30 cellular contexts compared by ENCODE assay signal in the genomic region with DNA sequence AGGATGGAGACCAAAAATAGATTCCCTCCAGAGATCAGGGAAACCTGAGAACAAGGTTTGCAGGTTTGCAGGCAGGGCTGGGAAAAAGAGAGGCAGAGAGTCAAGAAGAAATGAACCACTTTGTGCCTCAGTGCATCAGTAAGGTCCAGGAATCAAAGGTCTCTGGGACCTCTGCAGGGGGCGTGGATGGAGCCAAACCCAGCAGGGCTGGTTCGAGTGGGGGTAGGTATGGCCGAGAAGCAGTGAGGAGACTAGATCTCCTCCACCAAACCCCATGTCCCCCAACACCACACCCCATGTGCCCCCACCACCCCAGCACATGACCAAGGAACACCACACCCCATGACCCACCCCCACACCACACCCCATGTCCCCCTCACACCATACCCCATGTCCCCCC.
"Had no signal": no experiment of that assay in that cellular context is flagged by ENCODE, and none has a peak within 500 bp of the region (broad histone marks: within the 10 kb centered on the region; RNA-seq: fewer than 3 reads in every experiment).

No MANE protein-coding gene starts in this region.

- ATAC-seq: activated CD8-positive, alpha-beta T cell treated with anti-CD3 and anti-CD28 coated beads for 36 hours; activated naive CD4-positive, alpha-beta T cell treated with anti-CD3 and anti-CD28 coated beads, Interleukin-2, amount 50 U/mL, for 72 hours; activated T-cell treated with anti-CD3 and anti-CD28 coated beads, Interleukin-2, amount 50 U/mL, for 4 hours; body of pancreas; PC-3 had no signal

- H3K27ac Mint-ChIP-seq: activated CD4-positive, alpha-beta T cell treated with anti-CD3 and anti-CD28 coated beads, Interleukin-2, amount 10 ng/mL, durations not matched to agents 24 days and 14 days; activated CD8-positive, alpha-beta T cell treated with anti-CD3 and anti-CD28 coated beads for 36 hours; activated naive CD4-positive, alpha-beta T cell treated with anti-CD3 and anti-CD28 coated beads for 36 hours; activated naive CD4-positive, alpha-beta T cell treated with anti-CD3 and anti-CD28 coated beads, Interleukin-2, amount 50 U/mL, for 72 hours; activated T-helper 1 cell treated with anti-CD3 and anti-CD28 coated beads, Interleukin-12 subunit alpha, Interleukin-12 subunit beta, Interleukin-2, Interleukin-4 antibody, amounts not matched to agents 30 ng/mL and 10 ng/mL and 1 ng/mL, durations not matched to agents 14 hours and 24 hours and 36 hours; T-helper 1 cell treated with Interleukin-12 subunit alpha and Interleukin-12 subunit beta and Interleukin-4 antibody, amounts not matched to agents 30 μg/mL and 1 μg/mL, for 36 hours; T-helper 2 cell treated with Interferon-gamma antibody and Interleukin-4, amounts not matched to agents 5 μg/mL and 100 μg/mL, for 36 hours had no signal

- H3K27me3 ChIP-seq: adrenal gland, body of pancreas, Peyer's patch had no signal

- H3K27ac ChIP-seq: adrenal gland, body of pancreas, KMS-11, Peyer's patch, SJSA1 had no signal

- H3K4me1 ChIP-seq: adrenal gland, body of pancreas, Peyer's patch, SJSA1 had no signal

- H3K9me3 ChIP-seq: adrenal gland, body of pancreas, Peyer's patch, SJSA1, SK-N-SH had no signal

- H3K4me3 Mint-ChIP-seq: activated CD4-positive, alpha-beta T cell treated with anti-CD3 and anti-CD28 coated beads, Interleukin-2, amount 10 ng/mL, durations not matched to agents 24 days and 14 days; activated CD8-positive, alpha-beta T cell treated with anti-CD3 and anti-CD28 coated beads for 36 hours; activated naive CD4-positive, alpha-beta T cell treated with anti-CD3 and anti-CD28 coated beads for 36 hours; activated T-cell treated with anti-CD3 and anti-CD28 coated beads, Interleukin-2, amount 50 U/mL, for 4 hours; activated T-helper 1 cell treated with anti-CD3 and anti-CD28 coated beads, Interleukin-12 subunit alpha, Interleukin-12 subunit beta, Interleukin-2, Interleukin-4 antibody, amounts not matched to agents 30 ng/mL and 10 ng/mL and 1 ng/mL, durations not matched to agents 14 hours and 24 hours and 36 hours; T-helper 1 cell treated with Interleukin-12 subunit alpha and Interleukin-12 subunit beta and Interleukin-4 antibody, amounts not matched to agents 30 μg/mL and 1 μg/mL, for 36 hours; T-helper 2 cell treated with Interferon-gamma antibody and Interleukin-4, amounts not matched to agents 5 μg/mL and 100 μg/mL, for 36 hours had no signal

- H3K4me2 ChIP-seq: KMS-11, SK-N-SH had no signal

- H3K4me3 ChIP-seq: adrenal gland, body of pancreas, Peyer's patch, SJSA1 had no signal

- H3K9me3 Mint-ChIP-seq: activated T-helper 1 cell treated with anti-CD3 and anti-CD28 coated beads, Interleukin-12 subunit alpha, Interleukin-12 subunit beta, Interleukin-2, Interleukin-4 antibody, amounts not matched to agents 30 ng/mL and 10 ng/mL and 1 ng/mL, durations not matched to agents 14 hours and 24 hours and 36 hours had no signal

- H3K4me1 Mint-ChIP-seq: activated CD4-positive, alpha-beta T cell treated with anti-CD3 and anti-CD28 coated beads, Interleukin-2, amount 10 ng/mL, durations not matched to agents 24 days and 14 days had no signal

- H3K36me3 ChIP-seq: adrenal gland, Peyer's patch, SJSA1 had no signal

- DNase-seq: activated CD4-positive, alpha-beta T cell treated with anti-CD3 and anti-CD28 coated beads, Interleukin-2, amount 10 ng/mL, durations not matched to agents 24 days and 14 days; activated CD4-positive, alpha-beta T cell treated with anti-CD3 and anti-CD28 coated beads, Interleukin-2, amount 50 U/mL, for 4 hours; activated CD8-positive, alpha-beta memory T cell treated with anti-CD3 and anti-CD28 coated beads, Interleukin-2, amount 50 U/mL, for 4 hours; activated CD8-positive, alpha-beta T cell treated with anti-CD3 and anti-CD28 coated beads for 36 hours; activated gamma-delta T cell treated with Interleukin-2 at 50 U/mL for 16 hours; activated naive CD4-positive, alpha-beta T cell treated with anti-CD3 and anti-CD28 coated beads for 36 hours; activated T-cell treated with anti-CD3 and anti-CD28 coated beads for 4 hours; activated T-cell treated with anti-CD3 and anti-CD28 coated beads, Interleukin-2, amount 50 U/mL, for 4 hours; body of pancreas; MM.1S; MV-4-11; NCI-H1092; NCI-H1436 treated with DMSO at 0.1 percent for 48 hours; NCI-H1694 treated with DMSO at 0.1 percent for 48 hours; NCI-H2029; NCI-H345; NCI-H524 treated with DMSO at 0.1 percent for 48 hours; NK-92 treated with Interleukin-12 subunit alpha and Interleukin-12 subunit beta, amount 100 ng/mL, for 24 hours; PC-3; RPMI8226; SHP77 treated with DMSO at 0.1 percent for 48 hours; SK-N-SH had no signal
